28 cellular contexts compared by ENCODE assay signal in genomic region chr15:99953886-99954285, GRCh38.
"Had no signal": no experiment of that assay in that cellular context is flagged by ENCODE, and none has a peak within 500 bp of the region (broad histone marks: within the 10 kb centered on the region; RNA-seq: fewer than 3 reads in every experiment).

No MANE protein-coding gene starts in this region.

- H3K4me1 ChIP-seq: adrenal gland, body of pancreas, colonic mucosa, left lung, lower lobe of right lung, right lobe of liver, upper lobe of right lung had no signal

- H3K36me3 ChIP-seq: adrenal gland, colonic mucosa, left lung, lower lobe of right lung, right lobe of liver, thyroid gland, upper lobe of right lung, WERI-Rb-1 had no signal

- ATAC-seq: activated CD4-positive, CD25-positive, alpha-beta regulatory T cell treated with anti-CD3 and anti-CD28 coated beads, Interleukin-2, amount 50 U/mL, for 24 hours; activated T-cell treated with anti-CD3 and anti-CD28 coated beads, Interleukin-2, amount 50 U/mL, for 4 hours; activated T-helper 17 cell treated with anti-CD3 and anti-CD28 coated beads, Interleukin-2, amount 50 U/mL, for 72 hours; body of pancreas; left lung; lower lobe of right lung; natural killer cell; stimulated activated memory B cell treated with anti-CD40 and anti-IgM and Interleukin-4, amounts not matched to agents 10 μg/mL and 1 μg/mL and 100 μg/mL, for 72 hours; stimulated activated naive CD8-positive, alpha-beta T cell treated with anti-CD3 and anti-CD28 coated beads, Interleukin-15, amount 100 ng/mL, for 72 hours; upper lobe of right lung had no signal

- H3K9me3 ChIP-seq: adrenal gland, colonic mucosa, lower lobe of right lung, right lobe of liver, thyroid gland, upper lobe of right lung had no signal

- H3K4me3 ChIP-seq: adrenal gland, body of pancreas, colonic mucosa, dorsolateral prefrontal cortex, left lung, lower lobe of right lung, right lobe of liver, skin epidermis, thyroid gland, upper lobe of right lung had no signal

- H3K27ac ChIP-seq: body of pancreas, colonic mucosa, dorsolateral prefrontal cortex, left lung, lower lobe of right lung, right lobe of liver, thyroid gland, upper lobe of right lung, WERI-Rb-1 had no signal

- H3K27me3 ChIP-seq: body of pancreas, colonic mucosa, left lung, right lobe of liver, thyroid gland, upper lobe of right lung had no signal

- DNase-seq: activated CD4-positive, alpha-beta T cell treated with anti-CD3 and anti-CD28 coated beads for 48 hours; activated CD4-positive, alpha-beta T cell treated with anti-CD3 and anti-CD28 coated beads, Interleukin-2, amount 50 U/mL, for 48 hours; activated naive CD4-positive, alpha-beta T cell treated with Interleukin-2 at 50 U/mL for 16 hours; activated naive CD8-positive, alpha-beta T cell treated with anti-CD3 and anti-CD28 coated beads for 36 hours; activated T-cell treated with anti-CD3 and anti-CD28 coated beads, Interleukin-2, amount 50 U/mL, for 4 hours; aorta; cerebellar nuclear complex; hippocampal formation; kidney glomerular epithelial cell; lower lobe of right lung; natural killer cell; stimulated activated CD4-positive, alpha-beta T cell treated with anti-CD3 and anti-CD28 coated beads, Interleukin-4, amount 100 ng/mL, for 24 hours; substantia nigra; SW 1271; thyroid gland; upper lobe of right lung had no signal
